Comparison of ENCODE assay signal across 7 cellular contexts in genomic region chr6:149032599-149033405, GRCh38.
A peak's percentile ranks its signal among the peaks of the same experiment; 100 is the strongest.
DNase-seq lines count a peak whose midpoint lies in the region; ATAC-seq and TF ChIP-seq lines count a peak whose summit lies in the region.

No MANE protein-coding gene starts in this region.

- ATAC-seq in GM18861 (IDR thresholded peaks at IDR 0.05; ENCODE audit: unreplicated experiment), result peak; percentile 77
- ATAC-seq in HG02678 (IDR thresholded peaks at IDR 0.05; ENCODE audit: unreplicated experiment), result peak; percentile 80
- peak; percentile 43 for ATAC-seq in PC-3

- no TSS peak for BruUV-seq in PC-3 (replicated peaks; lab: Mats Ljungman, UMichigan)

- H3K4me1 ChIP-seq in PC-3 (ENCODE audit: insufficient read depth, low read length), result peaks cover 34% of the 10 kb centered on the region
- H3K4me1 ChIP-seq in vagina, result peaks cover 46% of the 10 kb centered on the region

- peak overlapping the region; percentile 99 for H3K27ac ChIP-seq in PC-3 (ENCODE audit: low read length)
- H3K27ac ChIP-seq in vagina, result peak overlapping the region; percentile 82

- CTCF ChIA-PET in PC-3 (lab: Charles Lee), result no interaction called here

- peak overlapping the region; percentile 69 for H2AFZ ChIP-seq in PC-3 (ENCODE audit: low read length)

- no peaks in the 10 kb centered on the region for H3K9me3 ChIP-seq in PC-3 (ENCODE audit: low read length)
- H3K9me3 ChIP-seq in vagina, result no peaks in the 10 kb centered on the region

- no peaks in the 10 kb centered on the region for H4K20me1 ChIP-seq in PC-3 (ENCODE audit: low read length)

- no peaks in the 10 kb centered on the region for H3K27me3 ChIP-seq in PC-3 (ENCODE audit: low read length)
- H3K27me3 ChIP-seq in vagina, result no peaks in the 10 kb centered on the region

- H3K4me3 ChIP-seq in PC-3 (ENCODE audit: low read length) (peak overlapping the region; percentile 45), vagina (no peak overlapping the region)

- H3F3A ChIP-seq in PC-3 (ENCODE audit: low read length, unreplicated experiment), result peaks cover 4% of the 10 kb centered on the region

- peak overlapping the region; percentile 76 for H3K4me2 ChIP-seq in PC-3 (ENCODE audit: low read length)

- POLR2A ChIA-PET in PC-3 (lab: Charles Lee; ENCODE audit: unreplicated experiment), result interaction anchor here (0.7 kb wide), 1 partner anchor 9 kb away, joined by 4 read pairs; no protein-coding TSS in a partner anchor

- TF ChIP-seq CTCF in PC-3 (conservative IDR thresholded peaks at IDR 0.05; ENCODE audit: low read depth, low read length) (no peak), vagina (IDR thresholded peaks at IDR 0.05) (no peak)

- peak overlapping the region; percentile 86 for H3K9ac ChIP-seq in PC-3 (ENCODE audit: low read length)

- H3K9me2 ChIP-seq in PC-3 (replicated peaks; ENCODE audit: low read length), result no peaks in the 10 kb centered on the region

- TF ChIP-seq POLR2A in vagina (IDR thresholded peaks at IDR 0.05), result no peak

- H3K36me3 ChIP-seq in PC-3 (ENCODE audit: low read depth, low read length) (no peaks in the 10 kb centered on the region), vagina (no peaks in the 10 kb centered on the region)

- DNase-seq in PC-3 (peak; percentile 71), amniotic epithelial cell (ENCODE audit: low read depth) (peak; percentile 94), myocyte (ENCODE audit: low read depth) (peak; percentile 85), vagina (ENCODE audit: extremely low spot score in 2 of 2) (no peak), GF-D8 (lab: John Stamatoyannopoulos, UW) (no peak)

- no peaks in the 10 kb centered on the region for H3K79me2 ChIP-seq in PC-3 (ENCODE audit: low read length)

- intact Hi-C loops in PC-3 (cut with micrococcal nuclease) (loop anchor here (1.0 to 5.0 kb wide), 4 partner anchors 16 to 289 kb away; no protein-coding TSS in a partner anchor), vagina (cut with DNase I) (loop anchor here (5.0 to 10.0 kb wide), 2 partner anchors 399 to 482 kb away; no protein-coding TSS in a partner anchor)

Comparison
In these comparisons a context has a peak if more than half of its experiments do, and no peak if none do; other contexts are left out.
1. DNase-seq: peak in PC-3 (single experiment), amniotic epithelial cell (single experiment) and myocyte (single experiment); none in vagina (0 of 2) and GF-D8 (single experiment).
2. Peak in every context shown above with its lines, with median percentiles within 50 percentile points of each other: ATAC-seq.